ENCODE assay signal across 13 cellular contexts in the genomic region with DNA sequence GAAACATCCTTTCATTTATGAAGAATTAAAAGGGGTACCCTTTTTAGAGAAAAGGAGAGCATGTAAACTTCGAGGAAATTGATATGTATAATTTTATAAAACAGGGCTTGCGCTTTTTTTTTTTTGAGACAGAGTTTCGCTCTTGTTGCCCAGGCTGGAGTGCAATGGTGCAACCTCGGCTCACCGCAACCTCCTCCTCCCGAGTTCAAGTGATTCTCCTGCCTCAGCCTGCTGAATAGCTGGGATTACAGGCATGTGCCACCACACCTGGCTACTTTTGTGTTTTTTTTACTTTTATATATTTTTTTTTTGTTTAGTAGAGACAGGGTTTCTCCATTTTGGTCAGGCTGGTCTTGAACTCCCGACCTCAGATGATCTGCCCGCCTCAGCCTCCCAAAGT. TPM values are rescaled to one million over a fixed set of nuclear protein-coding genes. Genes with fewer than 3 reads are reported as not detected.
"Had no signal": no experiment of that assay in that cellular context is flagged by ENCODE, and none has a peak within 500 bp of the region (broad histone marks: within the 10 kb centered on the region; RNA-seq: fewer than 3 reads in every experiment).

No MANE protein-coding gene starts in this region.

RNA-seq across cellular contexts. Expression of a gene that starts 40.8 kb away (rescaled TPM):
- total RNA-seq: stomach, subcutaneous adipose tissue, suprapubic skin, temporal lobe, thoracic aorta, thyroid gland, transverse colon, upper lobe of left lung, upper lobe of right lung, ureter, urinary bladder, uterus, vagina had no signal
- polyA plus RNA-seq: stomach, urinary bladder had no signal
